Comparison of ENCODE assay signal across 1 cellular context in genomic region chr6:118710616-118711015, GRCh38.
TF ChIP-seq lines count a peak whose summit lies in the region.

No MANE protein-coding gene starts in this region.

TF ChIP-seq in GM12878, 131 proteins besides CTCF, POLR2A, EP300 and RAD21:
- TF ChIP-seq NKRF (conservative IDR thresholded peaks at IDR 0.05), result no peak
- no peak for TF ChIP-seq SP1 (IDR thresholded peaks at IDR 0.05; ENCODE audit: low read depth, low read length)
- TF ChIP-seq RUNX3 (IDR thresholded peaks at IDR 0.05; ENCODE audit: low read length), result no peak
- no peak for TF ChIP-seq IRF5 (IDR thresholded peaks at IDR 0.05; ENCODE audit: borderline replicate concordance)
- no peak for TF ChIP-seq NRF1 (conservative IDR thresholded peaks at IDR 0.05; ENCODE audit: low read depth, low read length)
- TF ChIP-seq PRDM15 (CRISPR knock-in tag; IDR thresholded peaks at IDR 0.05), result no peak
- TF ChIP-seq, protein P1, sequence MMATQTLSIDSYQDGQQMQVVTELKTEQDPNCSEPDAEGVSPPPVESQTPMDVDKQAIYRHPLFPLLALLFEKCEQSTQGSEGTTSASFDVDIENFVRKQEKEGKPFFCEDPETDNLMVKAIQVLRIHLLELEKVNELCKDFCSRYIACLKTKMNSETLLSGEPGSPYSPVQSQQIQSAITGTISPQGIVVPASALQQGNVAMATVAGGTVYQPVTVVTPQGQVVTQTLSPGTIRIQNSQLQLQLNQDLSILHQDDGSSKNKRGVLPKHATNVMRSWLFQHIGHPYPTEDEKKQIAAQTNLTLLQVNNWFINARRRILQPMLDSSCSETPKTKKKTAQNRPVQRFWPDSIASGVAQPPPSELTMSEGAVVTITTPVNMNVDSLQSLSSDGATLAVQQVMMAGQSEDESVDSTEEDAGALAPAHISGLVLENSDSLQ (IDR thresholded peaks at IDR 0.05), result no peak
- no peak for TF ChIP-seq KDM1A (IDR thresholded peaks at IDR 0.05; ENCODE audit: borderline replicate concordance)
- no peak for TF ChIP-seq WRNIP1 (IDR thresholded peaks at IDR 0.05; ENCODE audit: borderline replicate concordance, low read depth, low read length)
- no peak for TF ChIP-seq NR2F1 (conservative IDR thresholded peaks at IDR 0.05)
- TF ChIP-seq SIX5 (IDR thresholded peaks at IDR 0.05; ENCODE audit: low read depth, low read length, severe bottlenecking), result no peak
- TF ChIP-seq IRF3 (IDR thresholded peaks at IDR 0.05), result no peak
TF ChIP-seq in GM12878: peak in this region for 0.
